Comparison of ENCODE assay signal across 27 cellular contexts in genomic region chr1:32867151-32867550, GRCh38. TPM values are rescaled to one million over a fixed set of nuclear protein-coding genes. Genes with fewer than 3 reads are reported as not detected.
"Had no signal": no experiment of that assay in that cellular context is flagged by ENCODE, and none has a peak within 500 bp of the region (broad histone marks: within the 10 kb centered on the region; RNA-seq: fewer than 3 reads in every experiment).

No MANE protein-coding gene starts in this region.

- DNase-seq: activated CD4-positive, alpha-beta T cell treated with anti-CD3 and anti-CD28 coated beads, Interleukin-2, amount 10 ng/mL, durations not matched to agents 24 days and 14 days; activated CD4-positive, alpha-beta T cell treated with anti-CD3 and anti-CD28 coated beads, Interleukin-2, amount 50 U/mL, for 4 hours; activated gamma-delta T cell treated with Interleukin-2 at 50 U/mL for 16 hours; activated naive CD4-positive, alpha-beta T cell treated with anti-CD3 and anti-CD28 coated beads, Interleukin-2, amount 50 U/mL, for 16 hours; activated naive CD8-positive, alpha-beta T cell treated with anti-CD3 and anti-CD28 coated beads for 36 hours; activated T-cell treated with anti-CD3 and anti-CD28 coated beads, Interleukin-2, amount 50 U/mL, for 4 hours; amniotic stem cell; Kasumi-1; KG1; MG63; NCI-H1048; NCI-H1105 treated with DMSO at 0.1 percent for 48 hours; NCI-H1436; NCI-H1694; NCI-H2029; NCI-H345; NCI-H524 treated with DMSO at 0.1 percent for 48 hours; Peyer's patch; RPMI8226; SHP77 treated with DMSO at 0.1 percent for 48 hours; SK-N-SH had no signal

- H3K27ac ChIP-seq: cardiac muscle cell, Peyer's patch, SJSA1 had no signal

- H3K36me3 Mint-ChIP-seq: activated naive CD8-positive, alpha-beta T cell treated with anti-CD3 and anti-CD28 coated beads for 36 hours had no signal

- H3K27ac Mint-ChIP-seq: activated CD4-positive, alpha-beta T cell treated with anti-CD3 and anti-CD28 coated beads, Interleukin-2, amount 10 ng/mL, durations not matched to agents 24 days and 14 days; activated naive CD8-positive, alpha-beta T cell treated with anti-CD3 and anti-CD28 coated beads for 36 hours; activated T-helper 1 cell treated with anti-CD3 and anti-CD28 coated beads, Interleukin-12 subunit alpha, Interleukin-12 subunit beta, Interleukin-2, Interleukin-4 antibody, amounts not matched to agents 30 ng/mL and 10 ng/mL and 1 ng/mL, durations not matched to agents 14 hours and 24 hours and 36 hours; T-helper 1 cell treated with Interleukin-12 subunit alpha and Interleukin-12 subunit beta and Interleukin-4 antibody, amounts not matched to agents 30 μg/mL and 1 μg/mL, for 36 hours; T-helper 2 cell treated with Interferon-gamma antibody and Interleukin-4, amounts not matched to agents 5 μg/mL and 100 μg/mL, for 36 hours had no signal

- H3K9me3 ChIP-seq: MG63, Peyer's patch, SJSA1, SK-N-SH had no signal

- H3K27me3 ChIP-seq: MG63 had no signal

- H3K9ac ChIP-seq: SK-N-SH had no signal

- ATAC-seq: activated T-cell treated with anti-CD3 and anti-CD28 coated beads, Interleukin-2, amount 50 U/mL, for 4 hours had no signal

- H3K4me3 ChIP-seq: cardiac muscle cell, MG63, Peyer's patch, SJSA1 had no signal

- H3K9me2 ChIP-seq: SK-N-SH had no signal

- H3K4me2 ChIP-seq: SK-N-SH had no signal

- H3K9me3 Mint-ChIP-seq: activated CD4-positive, alpha-beta T cell treated with anti-CD3 and anti-CD28 coated beads, Interleukin-2, amount 10 ng/mL, durations not matched to agents 24 days and 14 days; activated naive CD8-positive, alpha-beta T cell treated with anti-CD3 and anti-CD28 coated beads for 36 hours; activated T-cell treated with anti-CD3 and anti-CD28 coated beads, Interleukin-2, amount 50 U/mL, for 4 hours; activated T-helper 1 cell treated with anti-CD3 and anti-CD28 coated beads, Interleukin-12 subunit alpha, Interleukin-12 subunit beta, Interleukin-2, Interleukin-4 antibody, amounts not matched to agents 30 ng/mL and 10 ng/mL and 1 ng/mL, durations not matched to agents 14 hours and 24 hours and 36 hours; T-helper 1 cell treated with Interleukin-12 subunit alpha and Interleukin-12 subunit beta and Interleukin-4 antibody, amounts not matched to agents 30 μg/mL and 1 μg/mL, for 36 hours; T-helper 2 cell treated with Interferon-gamma antibody and Interleukin-4, amounts not matched to agents 5 μg/mL and 100 μg/mL, for 36 hours had no signal

- H3K4me3 Mint-ChIP-seq: activated CD4-positive, alpha-beta T cell treated with anti-CD3 and anti-CD28 coated beads, Interleukin-2, amount 10 ng/mL, durations not matched to agents 24 days and 14 days; activated naive CD8-positive, alpha-beta T cell treated with anti-CD3 and anti-CD28 coated beads for 36 hours; activated T-cell treated with anti-CD3 and anti-CD28 coated beads, Interleukin-2, amount 50 U/mL, for 4 hours; activated T-helper 1 cell treated with anti-CD3 and anti-CD28 coated beads, Interleukin-12 subunit alpha, Interleukin-12 subunit beta, Interleukin-2, Interleukin-4 antibody, amounts not matched to agents 30 ng/mL and 10 ng/mL and 1 ng/mL, durations not matched to agents 14 hours and 24 hours and 36 hours; T-helper 1 cell treated with Interleukin-12 subunit alpha and Interleukin-12 subunit beta and Interleukin-4 antibody, amounts not matched to agents 30 μg/mL and 1 μg/mL, for 36 hours; T-helper 2 cell treated with Interferon-gamma antibody and Interleukin-4, amounts not matched to agents 5 μg/mL and 100 μg/mL, for 36 hours had no signal

RNA-seq across cellular contexts. Expression of gene FNDC5, which starts 3.6 kb away (rescaled TPM):
- total RNA-seq: activated CD4-positive, alpha-beta T cell treated with anti-CD3 and anti-CD28 coated beads, Interleukin-2, amount 10 ng/mL, durations not matched to agents 24 days and 14 days; activated naive CD8-positive, alpha-beta T cell treated with anti-CD3 and anti-CD28 coated beads for 36 hours; activated T-cell treated with anti-CD3 and anti-CD28 coated beads, Interleukin-2, amount 50 U/mL, for 4 hours; activated T-helper 1 cell treated with anti-CD3 and anti-CD28 coated beads, Interleukin-12 subunit alpha, Interleukin-12 subunit beta, Interleukin-2, Interleukin-4 antibody, amounts not matched to agents 30 ng/mL and 10 ng/mL and 1 ng/mL, durations not matched to agents 14 hours and 24 hours and 36 hours had no signal

RNA-seq across cellular contexts. Expression of gene HPCA, which starts 19.1 kb away (rescaled TPM):
- total RNA-seq: activated CD4-positive, alpha-beta T cell treated with anti-CD3 and anti-CD28 coated beads, Interleukin-2, amount 10 ng/mL, durations not matched to agents 24 days and 14 days; activated T-cell treated with anti-CD3 and anti-CD28 coated beads, Interleukin-2, amount 50 U/mL, for 4 hours; activated T-helper 1 cell treated with anti-CD3 and anti-CD28 coated beads, Interleukin-12 subunit alpha, Interleukin-12 subunit beta, Interleukin-2, Interleukin-4 antibody, amounts not matched to agents 30 ng/mL and 10 ng/mL and 1 ng/mL, durations not matched to agents 14 hours and 24 hours and 36 hours; cardiac muscle cell; NCI-H460; SJSA1 had no signal
